Comparison of ENCODE assay signal across 8 cellular contexts in the genomic region with DNA sequence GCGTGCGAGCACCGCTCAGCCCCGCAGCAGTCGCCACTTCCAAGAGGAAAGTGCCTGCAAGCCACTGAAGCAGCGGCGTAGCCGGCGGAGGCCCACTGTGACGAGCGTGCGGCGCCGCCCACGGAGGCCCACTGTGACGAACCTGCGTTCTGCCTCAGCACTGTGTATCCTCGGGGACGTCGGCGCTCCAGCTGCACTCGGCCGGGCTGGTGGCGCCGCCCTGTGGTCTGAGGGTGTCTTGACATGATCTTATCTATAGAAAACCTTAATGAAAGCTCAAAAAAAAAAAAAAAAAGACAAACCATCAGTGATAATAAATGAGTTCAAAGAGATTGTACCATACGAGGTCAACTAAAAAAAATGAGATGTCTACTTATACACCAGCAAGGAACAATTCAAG. TPM values are rescaled to one million over a fixed set of nuclear protein-coding genes. Genes with fewer than 3 reads are reported as not detected.
A peak's percentile ranks its signal among the peaks of the same experiment; 100 is the strongest.
DNase-seq lines count a peak whose midpoint lies in the region; ATAC-seq and TF ChIP-seq lines count a peak whose summit lies in the region.
"Not testable (repeated sequence)": the region's sequence is repeated elsewhere in the genome, so short reads cannot be mapped to it uniquely, and the experiment has no call there.

A gene (minus strand): TSS at position 166 of the 400 bp plus-strand sequence. CDS start 192 bp downstream, outside the sequence.

- H3K79me2 ChIP-seq in SK-N-SH (ENCODE audit: insufficient read depth), result not testable (repeated sequence)

- H3K36me3 Mint-ChIP-seq in activated naive CD4-positive, alpha-beta T cell treated with anti-CD3 and anti-CD28 coated beads, Interleukin-2, amount 50 U/mL, for 24 hours; naive B cell: not testable (repeated sequence)

- not testable (repeated sequence) for H3F3A ChIP-seq in SK-N-SH (replicated peaks; ENCODE audit: insufficient read depth)

- peak within 1 kb of the TSS; percentile 86 for H3K4me3 Mint-ChIP-seq in activated naive CD4-positive, alpha-beta T cell treated with anti-CD3 and anti-CD28 coated beads, Interleukin-2, amount 50 U/mL, for 24 hours
- H3K4me3 Mint-ChIP-seq in naive B cell, result peak within 1 kb of the TSS; percentile 71 to 92 (median 82)

- 19% methylated on average over 11 of the region's 26 CpGs for WGBS in SK-N-SH (ENCODE audit: low lambda C conversion rate)

- POLR2A ChIA-PET in SK-N-SH (lab: Yijun Ruan, JAX), result not testable (repeated sequence)

- H3K27ac ChIP-seq in BLaER1; SK-N-SH (ENCODE audit: low read depth in 2 of 2, low read length in 1 of 2): not testable (repeated sequence)

- not testable (repeated sequence) for TF ChIP-seq EP300 in SK-N-SH (IDR thresholded peaks at IDR 0.05; ENCODE audit: borderline replicate concordance in 1 of 2, low read depth in 1 of 2, low read length in 1 of 2)

- peak within 1 kb of the TSS; percentile 59 for H3K27ac Mint-ChIP-seq in activated naive CD4-positive, alpha-beta T cell treated with anti-CD3 and anti-CD28 coated beads, Interleukin-2, amount 50 U/mL, for 24 hours
- H3K27ac Mint-ChIP-seq in naive B cell, result peak within 1 kb of the TSS; percentile 38 to 89 (median 84)

- H3K27me3 Mint-ChIP-seq in activated naive CD4-positive, alpha-beta T cell treated with anti-CD3 and anti-CD28 coated beads, Interleukin-2, amount 50 U/mL, for 24 hours, result not testable (repeated sequence)
- peaks cover 7 to 12% (median 10%) of the 10 kb centered on the region in 3 donors for H3K27me3 Mint-ChIP-seq in naive B cell

- DNase-seq in SK-N-SH, result not testable (repeated sequence)
- DNase-seq in foreskin fibroblast (peak; percentile 79 to 90), naive B cell (peak; percentile 91)
- DNase-seq in stimulated activated CD8-positive, alpha-beta memory T cell treated with anti-CD3 and anti-CD28 coated beads, Interleukin-12 subunit alpha, Interleukin-12 subunit beta, amount 100 ng/mL, for 4 hours (ENCODE audit: low read depth), result peak; percentile 85

- TF ChIP-seq CTCF in SK-N-SH (IDR thresholded peaks at IDR 0.05), result peak; percentile 63
- peak; percentile 46 for TF ChIP-seq CTCF in foreskin fibroblast (IDR thresholded peaks at IDR 0.05; ENCODE audit: low read depth, low read length)

- not testable (repeated sequence) for H2AFZ ChIP-seq in SK-N-SH (ENCODE audit: low read depth)

- not testable (repeated sequence) for H3K36me3 ChIP-seq in BLaER1; SK-N-SH (replicated peaks in 1 of 2; ENCODE audit: control insufficient read depth in 1 of 2, insufficient read depth in 2 of 2, low read length in 1 of 2)

- not testable (repeated sequence) for H3K4me1 ChIP-seq in BLaER1; SK-N-SH (ENCODE audit: control insufficient read depth in 1 of 2, insufficient read depth in 2 of 2, low read depth in 1 of 2, low read length in 1 of 2)

- not testable (repeated sequence) for H3K9me2 ChIP-seq in SK-N-SH

- H3K4me1 Mint-ChIP-seq in activated naive CD4-positive, alpha-beta T cell treated with anti-CD3 and anti-CD28 coated beads, Interleukin-2, amount 50 U/mL, for 24 hours, result peaks cover 21% of the 10 kb centered on the region
- H3K4me1 Mint-ChIP-seq in naive B cell, result peaks cover 4 to 18% (median 11%) of the 10 kb centered on the region in 3 donors

- ATAC-seq in GM19395 (IDR thresholded peaks at IDR 0.05; ENCODE audit: unreplicated experiment) (peak; percentile 98), HG03159 (IDR thresholded peaks at IDR 0.05; ENCODE audit: unreplicated experiment) (peak; percentile 98), naive B cell (ENCODE audit: low read depth in 2 of 2) (peak; percentile 99)

- H3K4me3 ChIP-seq in BLaER1 (peak within 1 kb of the TSS; percentile 63), foreskin fibroblast (ENCODE audit: low read depth in 1 of 2, low read length in 2 of 2) (peak within 1 kb of the TSS; percentile 48 to 49)
- not testable (repeated sequence) for H3K4me3 ChIP-seq in SK-N-SH (ENCODE audit: low read depth in 2 of 2, low read length in 1 of 2)

- CTCF ChIA-PET in SK-N-SH (lab: Yijun Ruan, JAX), result not testable (repeated sequence)

- not testable (repeated sequence) for H3K9me3 Mint-ChIP-seq in activated naive CD4-positive, alpha-beta T cell treated with anti-CD3 and anti-CD28 coated beads, Interleukin-2, amount 50 U/mL, for 24 hours; naive B cell

- not testable (repeated sequence) for H3K9me3 ChIP-seq in BLaER1, SK-N-SH

- H3K4me2 ChIP-seq in BLaER1, result peak within 1 kb of the TSS; percentile 55
- not testable (repeated sequence) for H3K4me2 ChIP-seq in SK-N-SH

- 0 out of 2 replicates have a peak within 1 kb of the TSS, but pooled peaks have one; percentile 29 for H3K9ac ChIP-seq in BLaER1
- H3K9ac ChIP-seq in SK-N-SH, result not testable (repeated sequence)

- H4K20me1 ChIP-seq in BLaER1; SK-N-SH (ENCODE audit: insufficient read depth): not testable (repeated sequence)

- peaks cover 39% of the 10 kb centered on the region for H3K27me3 ChIP-seq in BLaER1
- H3K27me3 ChIP-seq in SK-N-SH (ENCODE audit: insufficient read depth), result not testable (repeated sequence)

- TF ChIP-seq RAD21 in SK-N-SH (IDR thresholded peaks at IDR 0.05; ENCODE audit: low read length), result peak; percentile 41

TF ChIP-seq in SK-N-SH, 30 proteins besides CTCF, POLR2A, EP300 and RAD21:
- peak; percentile 38 for TF ChIP-seq SMC3 (IDR thresholded peaks at IDR 0.05; ENCODE audit: low read depth, low read length)

RNA-seq across cellular contexts. Expression of the gene that starts here (rescaled TPM):
- 0.76 and 1.2 TPM in 2 replicates for polyA plus RNA-seq in SK-N-SH (2012; rRNA removed)
- 0.42 and 0.66 TPM in 2 replicates for polyA plus RNA-seq in SK-N-SH (2012; cell fraction: cytosol; rRNA removed)
- 1.5 and 4.5 TPM in 2 replicates for polyA plus RNA-seq in SK-N-SH (2012; cell fraction: nucleus; rRNA removed)
- 1 to 10 TPM; 2.2 to 6.1 (median 3.9) TPM for polyA plus RNA-seq in naive B cell (ENCODE audit: low read depth in 6 of 6)
